ENCODE assay signal across 1 cellular context in the genomic region with DNA sequence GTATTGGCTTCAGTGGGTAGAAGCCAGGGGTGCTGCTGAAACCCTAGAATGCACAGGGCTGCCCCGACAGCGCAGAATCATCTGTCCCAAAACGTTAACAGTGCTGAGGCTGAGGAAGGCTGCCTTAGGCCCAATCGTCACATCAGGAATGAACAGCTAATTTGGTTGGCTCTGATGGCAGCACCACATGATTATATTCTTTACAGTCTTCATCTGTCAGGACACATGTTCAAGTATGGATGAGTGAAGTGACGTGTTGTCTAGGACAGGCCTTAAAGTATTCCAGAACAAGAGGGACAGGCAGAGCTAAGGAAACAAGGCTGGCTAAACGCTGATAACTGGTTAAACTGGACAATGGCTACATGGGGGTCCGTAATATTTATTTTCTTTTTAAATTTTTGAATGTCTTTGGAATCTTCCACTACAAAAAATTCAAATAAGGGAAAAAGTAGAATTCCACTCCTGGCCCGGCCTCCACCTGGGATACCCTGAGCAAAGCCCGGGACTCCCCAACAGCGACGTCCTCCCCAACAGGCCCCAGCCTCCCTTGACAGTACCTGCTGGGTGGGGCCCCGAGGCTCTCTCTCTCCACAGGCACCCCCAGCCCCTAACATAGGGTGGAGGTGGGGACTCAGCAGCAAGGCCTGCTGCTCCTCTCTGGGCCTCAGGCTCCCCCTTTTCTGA.
TF ChIP-seq lines count a peak whose summit lies in the region.

No MANE protein-coding gene starts in this region.

TF ChIP-seq in A549, 52 proteins besides CTCF, POLR2A, EP300 and RAD21:
- TF ChIP-seq, protein P1, sequence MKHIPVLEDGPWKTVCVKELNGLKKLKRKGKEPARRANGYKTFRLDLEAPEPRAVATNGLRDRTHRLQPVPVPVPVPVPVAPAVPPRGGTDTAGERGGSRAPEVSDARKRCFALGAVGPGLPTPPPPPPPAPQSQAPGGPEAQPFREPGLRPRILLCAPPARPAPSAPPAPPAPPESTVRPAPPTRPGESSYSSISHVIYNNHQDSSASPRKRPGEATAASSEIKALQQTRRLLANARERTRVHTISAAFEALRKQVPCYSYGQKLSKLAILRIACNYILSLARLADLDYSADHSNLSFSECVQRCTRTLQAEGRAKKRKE (CRISPR knock-in tag; IDR thresholded peaks at IDR 0.05; ENCODE audit: low read depth) = no peak
- TF ChIP-seq MYC (IDR thresholded peaks at IDR 0.05; ENCODE audit: borderline replicate concordance, low read length) (no peak), SMC3 (IDR thresholded peaks at IDR 0.05) (no peak), SREBF2 (IDR thresholded peaks at IDR 0.05) (no peak), NPAS2 (CRISPR knock-in tag; IDR thresholded peaks at IDR 0.05; ENCODE audit: borderline replicate concordance) (no peak), EHF (CRISPR knock-in tag; IDR thresholded peaks at IDR 0.05) (no peak), RARB (CRISPR knock-in tag; IDR thresholded peaks at IDR 0.05) (no peak), ZFP36 (IDR thresholded peaks at IDR 0.05; ENCODE audit: borderline replicate concordance, partially characterized antibody) (no peak), KDM5A (IDR thresholded peaks at IDR 0.05) (no peak), NFE2L2 (conservative IDR thresholded peaks at IDR 0.05; ENCODE audit: low read length) (no peak), CBX8 (IDR thresholded peaks at IDR 0.05) (no peak), CHD2 (IDR thresholded peaks at IDR 0.05; ENCODE audit: low read length, partially characterized antibody) (no peak), HOXB13 (CRISPR knock-in tag; IDR thresholded peaks at IDR 0.05; ENCODE audit: low read depth) (no peak), FOXS1 (CRISPR knock-in tag; IDR thresholded peaks at IDR 0.05) (no peak), CHD4 (IDR thresholded peaks at IDR 0.05; ENCODE audit: borderline replicate concordance) (no peak)
- TF ChIP-seq, protein P2, sequence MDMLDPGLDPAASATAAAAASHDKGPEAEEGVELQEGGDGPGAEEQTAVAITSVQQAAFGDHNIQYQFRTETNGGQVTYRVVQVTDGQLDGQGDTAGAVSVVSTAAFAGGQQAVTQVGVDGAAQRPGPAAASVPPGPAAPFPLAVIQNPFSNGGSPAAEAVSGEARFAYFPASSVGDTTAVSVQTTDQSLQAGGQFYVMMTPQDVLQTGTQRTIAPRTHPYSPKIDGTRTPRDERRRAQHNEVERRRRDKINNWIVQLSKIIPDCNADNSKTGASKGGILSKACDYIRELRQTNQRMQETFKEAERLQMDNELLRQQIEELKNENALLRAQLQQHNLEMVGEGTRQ (IDR thresholded peaks at IDR 0.05) = no peak
- TF ChIP-seq, protein P3, sequence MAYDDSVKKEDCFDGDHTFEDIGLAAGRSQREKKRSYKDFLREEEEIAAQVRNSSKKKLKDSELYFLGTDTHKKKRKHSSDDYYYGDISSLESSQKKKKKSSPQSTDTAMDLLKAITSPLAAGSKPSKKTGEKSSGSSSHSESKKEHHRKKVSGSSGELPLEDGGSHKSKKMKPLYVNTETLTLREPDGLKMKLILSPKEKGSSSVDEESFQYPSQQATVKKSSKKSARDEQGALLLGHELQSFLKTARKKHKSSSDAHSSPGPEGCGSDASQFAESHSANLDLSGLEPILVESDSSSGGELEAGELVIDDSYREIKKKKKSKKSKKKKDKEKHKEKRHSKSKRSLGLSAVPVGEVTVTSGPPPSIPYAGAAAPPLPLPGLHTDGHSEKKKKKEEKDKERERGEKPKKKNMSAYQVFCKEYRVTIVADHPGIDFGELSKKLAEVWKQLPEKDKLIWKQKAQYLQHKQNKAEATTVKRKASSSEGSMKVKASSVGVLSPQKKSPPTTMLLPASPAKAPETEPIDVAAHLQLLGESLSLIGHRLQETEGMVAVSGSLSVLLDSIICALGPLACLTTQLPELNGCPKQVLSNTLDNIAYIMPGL (CRISPR knock-in tag; IDR thresholded peaks at IDR 0.05; ENCODE audit: borderline replicate concordance) = no peak
- TF ChIP-seq, protein P4, sequence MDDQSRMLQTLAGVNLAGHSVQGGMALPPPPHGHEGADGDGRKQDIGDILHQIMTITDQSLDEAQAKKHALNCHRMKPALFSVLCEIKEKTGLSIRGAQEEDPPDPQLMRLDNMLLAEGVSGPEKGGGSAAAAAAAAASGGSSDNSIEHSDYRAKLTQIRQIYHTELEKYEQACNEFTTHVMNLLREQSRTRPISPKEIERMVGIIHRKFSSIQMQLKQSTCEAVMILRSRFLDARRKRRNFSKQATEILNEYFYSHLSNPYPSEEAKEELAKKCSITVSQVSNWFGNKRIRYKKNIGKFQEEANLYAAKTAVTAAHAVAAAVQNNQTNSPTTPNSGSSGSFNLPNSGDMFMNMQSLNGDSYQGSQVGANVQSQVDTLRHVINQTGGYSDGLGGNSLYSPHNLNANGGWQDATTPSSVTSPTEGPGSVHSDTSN (IDR thresholded peaks at IDR 0.05) = no peak
- TF ChIP-seq, protein P5, sequence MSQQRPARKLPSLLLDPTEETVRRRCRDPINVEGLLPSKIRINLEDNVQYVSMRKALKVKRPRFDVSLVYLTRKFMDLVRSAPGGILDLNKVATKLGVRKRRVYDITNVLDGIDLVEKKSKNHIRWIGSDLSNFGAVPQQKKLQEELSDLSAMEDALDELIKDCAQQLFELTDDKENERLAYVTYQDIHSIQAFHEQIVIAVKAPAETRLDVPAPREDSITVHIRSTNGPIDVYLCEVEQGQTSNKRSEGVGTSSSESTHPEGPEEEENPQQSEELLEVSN (IDR thresholded peaks at IDR 0.05; ENCODE audit: borderline replicate concordance, low read depth) = no peak
- TF ChIP-seq, protein P6, sequence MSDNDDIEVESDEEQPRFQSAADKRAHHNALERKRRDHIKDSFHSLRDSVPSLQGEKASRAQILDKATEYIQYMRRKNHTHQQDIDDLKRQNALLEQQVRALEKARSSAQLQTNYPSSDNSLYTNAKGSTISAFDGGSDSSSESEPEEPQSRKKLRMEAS (IDR thresholded peaks at IDR 0.05) = no peak
